ENCODE assay signal across 1 cellular context in the genomic region with DNA sequence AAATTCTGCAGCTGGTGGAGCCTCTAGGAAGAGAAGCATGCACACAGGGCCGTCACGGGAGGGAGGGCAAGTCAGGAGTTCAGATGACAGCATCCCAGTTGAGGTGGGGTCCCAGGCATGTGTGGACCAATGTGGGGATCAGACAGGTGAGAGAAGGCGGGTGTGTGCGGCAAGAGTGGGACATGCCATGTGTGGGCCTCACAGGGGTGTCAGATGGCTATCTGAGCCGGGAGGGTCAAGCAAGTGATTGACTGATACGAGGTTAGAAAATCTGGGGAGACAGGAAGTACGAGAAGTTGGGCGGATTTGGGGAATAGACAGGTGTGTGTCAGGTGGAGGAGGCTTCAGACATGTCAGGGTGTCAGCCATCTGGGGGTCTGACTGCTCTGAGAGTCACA.
TF ChIP-seq lines count a peak whose summit lies in the region.

No MANE protein-coding gene starts in this region.

TF ChIP-seq in HepG2, 621 proteins besides CTCF, POLR2A, EP300 and RAD21:
- TF ChIP-seq, protein P1, sequence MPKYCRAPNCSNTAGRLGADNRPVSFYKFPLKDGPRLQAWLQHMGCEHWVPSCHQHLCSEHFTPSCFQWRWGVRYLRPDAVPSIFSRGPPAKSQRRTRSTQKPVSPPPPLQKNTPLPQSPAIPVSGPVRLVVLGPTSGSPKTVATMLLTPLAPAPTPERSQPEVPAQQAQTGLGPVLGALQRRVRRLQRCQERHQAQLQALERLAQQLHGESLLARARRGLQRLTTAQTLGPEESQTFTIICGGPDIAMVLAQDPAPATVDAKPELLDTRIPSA (CRISPR knock-in tag; IDR thresholded peaks at IDR 0.05; ENCODE audit: borderline replicate concordance), result no peak
- TF ChIP-seq GABPB1 (CRISPR knock-in tag; IDR thresholded peaks at IDR 0.05) (no peak), ZSCAN9 (CRISPR knock-in tag; IDR thresholded peaks at IDR 0.05; ENCODE audit: borderline replicate concordance) (no peak), ZNF432 (CRISPR knock-in tag; IDR thresholded peaks at IDR 0.05; ENCODE audit: borderline replicate concordance) (no peak), PHF21A (CRISPR knock-in tag; IDR thresholded peaks at IDR 0.05) (no peak), SAFB2 (CRISPR knock-in tag; IDR thresholded peaks at IDR 0.05; ENCODE audit: borderline replicate concordance, low read depth) (no peak), BRCA1 (CRISPR knock-in tag; IDR thresholded peaks at IDR 0.05) (no peak)
- TF ChIP-seq, protein P2, sequence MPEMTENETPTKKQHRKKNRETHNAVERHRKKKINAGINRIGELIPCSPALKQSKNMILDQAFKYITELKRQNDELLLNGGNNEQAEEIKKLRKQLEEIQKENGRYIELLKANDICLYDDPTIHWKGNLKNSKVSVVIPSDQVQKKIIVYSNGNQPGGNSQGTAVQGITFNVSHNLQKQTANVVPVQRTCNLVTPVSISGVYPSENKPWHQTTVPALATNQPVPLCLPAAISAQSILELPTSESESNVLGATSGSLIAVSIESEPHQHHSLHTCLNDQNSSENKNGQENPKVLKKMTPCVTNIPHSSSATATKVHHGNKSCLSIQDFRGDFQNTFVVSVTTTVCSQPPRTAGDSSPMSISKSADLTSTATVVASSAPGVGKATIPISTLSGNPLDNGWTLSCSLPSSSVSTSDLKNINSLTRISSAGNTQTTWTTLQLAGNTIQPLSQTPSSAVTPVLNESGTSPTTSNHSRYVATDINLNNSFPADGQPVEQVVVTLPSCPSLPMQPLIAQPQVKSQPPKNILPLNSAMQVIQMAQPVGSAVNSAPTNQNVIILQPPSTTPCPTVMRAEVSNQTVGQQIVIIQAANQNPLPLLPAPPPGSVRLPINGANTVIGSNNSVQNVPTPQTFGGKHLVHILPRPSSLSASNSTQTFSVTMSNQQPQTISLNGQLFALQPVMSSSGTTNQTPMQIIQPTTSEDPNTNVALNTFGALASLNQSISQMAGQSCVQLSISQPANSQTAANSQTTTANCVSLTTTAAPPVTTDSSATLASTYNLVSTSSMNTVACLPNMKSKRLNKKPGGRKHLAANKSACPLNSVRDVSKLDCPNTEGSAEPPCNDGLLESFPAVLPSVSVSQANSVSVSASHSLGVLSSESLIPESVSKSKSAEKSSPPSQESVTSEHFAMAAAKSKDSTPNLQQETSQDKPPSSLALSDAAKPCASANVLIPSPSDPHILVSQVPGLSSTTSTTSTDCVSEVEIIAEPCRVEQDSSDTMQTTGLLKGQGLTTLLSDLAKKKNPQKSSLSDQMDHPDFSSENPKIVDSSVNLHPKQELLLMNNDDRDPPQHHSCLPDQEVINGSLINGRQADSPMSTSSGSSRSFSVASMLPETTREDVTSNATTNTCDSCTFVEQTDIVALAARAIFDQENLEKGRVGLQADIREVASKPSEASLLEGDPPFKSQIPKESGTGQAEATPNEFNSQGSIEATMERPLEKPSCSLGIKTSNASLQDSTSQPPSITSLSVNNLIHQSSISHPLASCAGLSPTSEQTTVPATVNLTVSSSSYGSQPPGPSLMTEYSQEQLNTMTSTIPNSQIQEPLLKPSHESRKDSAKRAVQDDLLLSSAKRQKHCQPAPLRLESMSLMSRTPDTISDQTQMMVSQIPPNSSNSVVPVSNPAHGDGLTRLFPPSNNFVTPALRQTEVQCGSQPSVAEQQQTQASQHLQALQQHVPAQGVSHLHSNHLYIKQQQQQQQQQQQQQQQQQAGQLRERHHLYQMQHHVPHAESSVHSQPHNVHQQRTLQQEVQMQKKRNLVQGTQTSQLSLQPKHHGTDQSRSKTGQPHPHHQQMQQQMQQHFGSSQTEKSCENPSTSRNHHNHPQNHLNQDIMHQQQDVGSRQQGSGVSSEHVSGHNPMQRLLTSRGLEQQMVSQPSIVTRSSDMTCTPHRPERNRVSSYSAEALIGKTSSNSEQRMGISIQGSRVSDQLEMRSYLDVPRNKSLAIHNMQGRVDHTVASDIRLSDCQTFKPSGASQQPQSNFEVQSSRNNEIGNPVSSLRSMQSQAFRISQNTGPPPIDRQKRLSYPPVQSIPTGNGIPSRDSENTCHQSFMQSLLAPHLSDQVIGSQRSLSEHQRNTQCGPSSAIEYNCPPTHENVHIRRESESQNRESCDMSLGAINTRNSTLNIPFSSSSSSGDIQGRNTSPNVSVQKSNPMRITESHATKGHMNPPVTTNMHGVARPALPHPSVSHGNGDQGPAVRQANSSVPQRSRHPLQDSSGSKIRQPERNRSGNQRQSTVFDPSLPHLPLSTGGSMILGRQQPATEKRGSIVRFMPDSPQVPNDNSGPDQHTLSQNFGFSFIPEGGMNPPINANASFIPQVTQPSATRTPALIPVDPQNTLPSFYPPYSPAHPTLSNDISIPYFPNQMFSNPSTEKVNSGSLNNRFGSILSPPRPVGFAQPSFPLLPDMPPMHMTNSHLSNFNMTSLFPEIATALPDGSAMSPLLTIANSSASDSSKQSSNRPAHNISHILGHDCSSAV (CRISPR knock-in tag; IDR thresholded peaks at IDR 0.05; ENCODE audit: borderline replicate concordance), result no peak
- TF ChIP-seq, protein P3, sequence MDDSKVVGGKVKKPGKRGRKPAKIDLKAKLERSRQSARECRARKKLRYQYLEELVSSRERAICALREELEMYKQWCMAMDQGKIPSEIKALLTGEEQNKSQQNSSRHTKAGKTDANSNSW (CRISPR knock-in tag; IDR thresholded peaks at IDR 0.05; ENCODE audit: borderline replicate concordance), result no peak
- TF ChIP-seq, protein P4, sequence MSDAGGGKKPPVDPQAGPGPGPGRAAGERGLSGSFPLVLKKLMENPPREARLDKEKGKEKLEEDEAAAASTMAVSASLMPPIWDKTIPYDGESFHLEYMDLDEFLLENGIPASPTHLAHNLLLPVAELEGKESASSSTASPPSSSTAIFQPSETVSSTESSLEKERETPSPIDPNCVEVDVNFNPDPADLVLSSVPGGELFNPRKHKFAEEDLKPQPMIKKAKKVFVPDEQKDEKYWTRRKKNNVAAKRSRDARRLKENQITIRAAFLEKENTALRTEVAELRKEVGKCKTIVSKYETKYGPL (CRISPR knock-in tag; IDR thresholded peaks at IDR 0.05), result no peak
